In the genomic region with DNA sequence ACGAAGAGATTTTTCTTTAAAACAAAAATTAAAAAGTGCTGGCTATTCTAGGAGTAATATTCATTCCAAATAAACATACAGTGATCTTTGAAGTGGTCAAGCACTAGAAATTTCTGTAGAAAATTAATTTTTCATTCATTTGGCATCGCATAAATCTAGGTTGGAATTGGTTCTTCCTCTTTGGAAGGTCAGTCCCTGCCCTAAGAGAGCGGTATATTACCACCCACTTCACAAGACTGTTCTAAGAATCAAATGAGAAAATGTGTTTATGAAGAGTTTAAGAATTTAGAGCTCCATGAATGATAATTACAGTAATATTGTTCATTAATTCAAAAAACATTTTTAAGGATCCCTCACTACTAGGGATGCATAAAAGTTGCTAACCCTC, we compare ENCODE assay signal across 7 cellular contexts. TPM values are rescaled to one million over a fixed set of nuclear protein-coding genes. Genes with fewer than 3 reads are reported as not detected.
A peak's percentile ranks its signal among the peaks of the same experiment; 100 is the strongest.
DNase-seq lines count a peak whose midpoint lies in the region; ATAC-seq and TF ChIP-seq lines count a peak whose summit lies in the region.

No MANE protein-coding gene starts in this region.

- H4K20me1 ChIP-seq in H9 (ENCODE audit: control insufficient read depth, insufficient read depth, insufficient read length), result no peaks in the 10 kb centered on the region

- H3K36me3 ChIP-seq in heart right ventricle, result peaks cover 0 to 28% (median 6%) of the 10 kb centered on the region in 9 donors
- peaks cover 5 to 9% (median 6%) of the 10 kb centered on the region in 3 donors for H3K36me3 ChIP-seq in skeletal muscle tissue (ENCODE audit: control insufficient read depth in 3 of 3, insufficient read depth in 3 of 3, low read length in 3 of 3)

- H3K4me2 ChIP-seq in H9 (ENCODE audit: insufficient read depth, insufficient read length, low read length), result peak overlapping the region; percentile 69

- no CpG with 5 or more reads among the region's 3 CpGs for WGBS in H9 (ENCODE audit: extremely low coverage, insufficient read length, low lambda C conversion rate)
- 76 to 85% methylated on average over 3 of the region's 3 CpGs for WGBS in heart right ventricle, 2 donors

- no peak overlapping the region for H2BK120ac ChIP-seq in H9 (ENCODE audit: low read depth, low read length, poor library complexity, severe bottlenecking)

- intact Hi-C loops in heart right ventricle (cut with DNase I), result loop anchor here in 4 of 10 donors (5.0 to 10.0 kb wide), 4 partner anchors 59 to 251 kb away; a partner anchor contains a TSS
- intact Hi-C loops in posterior vena cava (cut with DNase I), result loop anchor here in 1 of 2 donors (10.0 kb wide), 1 partner anchor 51 kb away; no protein-coding TSS in a partner anchor

- TF ChIP-seq CTCF in H9 (conservative IDR thresholded peaks at IDR 0.05) (no peak), VCaP (conservative IDR thresholded peaks at IDR 0.05) (no peak), heart right ventricle (IDR thresholded peaks at IDR 0.05) (no peak)

- H3K9ac ChIP-seq in H9 (ENCODE audit: extremely low read depth, insufficient read length, low read length) (peak overlapping the region; percentile 59), skeletal muscle tissue (ENCODE audit: low read depth in 1 of 3, low read length in 3 of 3) (peak overlapping the region; percentile 82 to 87 (median 84))

- no peak overlapping the region for H2AK5ac ChIP-seq in H9 (ENCODE audit: insufficient read length, low read length)

- H3K27ac ChIP-seq in H9 (ENCODE audit: insufficient read length, low read depth, low read length), result no peak overlapping the region
- peak overlapping the region; percentile 78 for H3K27ac ChIP-seq in VCaP
- H3K27ac ChIP-seq in heart right ventricle, result peak overlapping the region in 9 of 10 donors; percentile 51 to 87 (median 77)
- H3K27ac ChIP-seq in skeletal muscle tissue (ENCODE audit: low read depth, low read length), result peak overlapping the region; percentile 45

- no peak overlapping the region for H4K8ac ChIP-seq in H9 (replicated peaks; ENCODE audit: insufficient read length, low read depth, low read length)

- no peak overlapping the region for H4K5ac ChIP-seq in H9 (ENCODE audit: insufficient read length, low read depth, low read length)

- H3K4me3 ChIP-seq in heart right ventricle, result peak overlapping the region; percentile 57 to 91 (median 74)
- H3K4me3 ChIP-seq in skeletal muscle tissue (ENCODE audit: low read length in 3 of 3), result peak overlapping the region; percentile 90 to 94 (median 91)

- H3K27me3 ChIP-seq in H9 (ENCODE audit: insufficient read depth, low read length) (no peaks in the 10 kb centered on the region), heart right ventricle (no peaks in the 10 kb centered on the region), skeletal muscle tissue (ENCODE audit: control insufficient read depth in 3 of 3, insufficient read depth in 3 of 3, low read length in 3 of 3) (no peaks in the 10 kb centered on the region)

- H3K79me2 ChIP-seq in H9 (ENCODE audit: insufficient read depth, low read length), result no peaks in the 10 kb centered on the region; the same call in 1 of the 2 replicates

- ATAC-seq in heart right ventricle (peak in 3 of 8 donors; percentile 3 to 28 (median 7)), GM19455 (IDR thresholded peaks at IDR 0.05; ENCODE audit: unreplicated experiment) (no peak)

- H3K36me3 Mint-ChIP-seq in H9 (ENCODE audit: insufficient read depth in 1 of 3, low read depth in 3 of 3), result peaks cover 8 to 23% (median 13%) of the 10 kb centered on the region in 3 experiments; a peak in 6 of 7 replicates

- no peak overlapping the region for H2BK15ac ChIP-seq in H9 (ENCODE audit: low read depth, low read length)

- H3K18ac ChIP-seq in H9 (ENCODE audit: insufficient read length, low read depth, low read length), result no peak overlapping the region

- H3K27me3 Mint-ChIP-seq in H9 (ENCODE audit: low read depth), result no peaks in the 10 kb centered on the region

- no peak overlapping the region for H2BK5ac ChIP-seq in H9 (ENCODE audit: insufficient read length, low read length)

- no peak overlapping the region for H3K4ac ChIP-seq in H9 (ENCODE audit: low read depth, low read length)

- H4K91ac ChIP-seq in H9 (ENCODE audit: insufficient read length, low read depth, low read length), result no peak overlapping the region

- H3K79me1 ChIP-seq in H9 (ENCODE audit: insufficient read depth, low read depth, low read length, poor library complexity, severe bottlenecking), result no peaks in the 10 kb centered on the region

- no peak overlapping the region for H2BK12ac ChIP-seq in H9 (ENCODE audit: insufficient read length, low read depth, low read length)

- peaks cover 8 to 13% of the 10 kb centered on the region in 2 experiments for H3K4me1 Mint-ChIP-seq in H9

- H3K23me2 ChIP-seq in H9 (ENCODE audit: insufficient read length, low read depth, low read length, poor library complexity, severe bottlenecking), result no peaks in the 10 kb centered on the region

- H3K23ac ChIP-seq in H9 (ENCODE audit: insufficient read length, low read depth, low read length), result no peak overlapping the region

- H2BK20ac ChIP-seq in H9 (ENCODE audit: low read depth, low read length, poor library complexity, severe bottlenecking), result no peak overlapping the region

- no peak overlapping the region for H3K14ac ChIP-seq in H9 (ENCODE audit: insufficient read depth, low read length)

- no peaks in the 10 kb centered on the region; a peak in 1 of 5 replicates for H3K9me3 Mint-ChIP-seq in H9

- H3K9me3 ChIP-seq in H9 (ENCODE audit: control insufficient read depth, low read depth, low read length) (no peaks in the 10 kb centered on the region), heart right ventricle (no peaks in the 10 kb centered on the region), skeletal muscle tissue (ENCODE audit: control insufficient read depth in 3 of 3, low read length in 3 of 3) (no peaks in the 10 kb centered on the region)

- no peak overlapping the region for H2AFZ ChIP-seq in H9 (ENCODE audit: low read length)

- H3T11ph ChIP-seq in H9 (ENCODE audit: low read length), result no peak overlapping the region

- no peak overlapping the region for H3K27ac Mint-ChIP-seq in H9

- DNase-seq in H9 (no peak), heart right ventricle (no peak), posterior vena cava (ENCODE audit: low spot score) (no peak), NCI-H510A (lab: John Stamatoyannopoulos, UW) (no peak)

- H3K4me3 Mint-ChIP-seq in H9, result peak overlapping the region; percentile 92 to 94

- H3K4me1 ChIP-seq in H9 (ENCODE audit: insufficient read depth, low read length) (no peaks in the 10 kb centered on the region; the same call in 1 of the 2 replicates), heart right ventricle (peaks cover 0 to 19% (median 13%) of the 10 kb centered on the region in 9 donors), skeletal muscle tissue (ENCODE audit: control insufficient read depth in 3 of 3, insufficient read depth in 3 of 3, low read length in 3 of 3) (peaks cover 0 to 9% (median 8%) of the 10 kb centered on the region in 3 donors)

- H3K56ac ChIP-seq in H9 (ENCODE audit: insufficient read length, low read depth, low read length), result no peak overlapping the region

RNA-seq across cellular contexts. Expression of a gene that starts 0.4 kb away (rescaled TPM):
- total RNA-seq in H9 (2021) (36.3 and 39.1 TPM in 2 replicates), heart right ventricle (1 to 10 TPM; 5.6 to 9.7 (median 7.9) TPM), skeletal muscle tissue (29.2 TPM), posterior vena cava (10 to 100 TPM in 1 of 2 donors, 1 to 10 TPM in 1; 9.6 to 12.7 TPM)
- polyA plus RNA-seq in heart right ventricle, result 10 to 100 TPM in 1 of 2 donors, 1 to 10 TPM in 1; 6.4 to 13.1 TPM

RNA-seq across cellular contexts. Expression of a gene that starts 10.6 kb away (rescaled TPM):
- total RNA-seq in H9 (2021), result 47.9 and 55.3 TPM in 2 replicates
- total RNA-seq in heart right ventricle, result 100 to 1,000 TPM in 1 of 10 donors, 10 to 100 TPM in 9; 70.0 to 113 (median 82.9) TPM
- 10 to 100 TPM; 12.1 to 36.6 TPM for polyA plus RNA-seq in heart right ventricle
- total RNA-seq in skeletal muscle tissue, result 126 TPM
- 100 to 1,000 TPM; 176 to 207 TPM for total RNA-seq in posterior vena cava

RNA-seq across cellular contexts. Expression of a gene that starts 56.5 kb away (rescaled TPM):
- total RNA-seq in H9 (2021), result 22.1 and 22.4 TPM in 2 replicates
- total RNA-seq in heart right ventricle, result 10 to 100 TPM; 19.5 to 30.0 (median 25.0) TPM
- polyA plus RNA-seq in heart right ventricle, result 10 to 100 TPM in 1 of 2 donors, 1 to 10 TPM in 1; 7.7 to 10.3 TPM
- 18.3 TPM for total RNA-seq in skeletal muscle tissue
- total RNA-seq in posterior vena cava, result 10 to 100 TPM; 31.7 to 32.2 TPM
